ENCODE assay signal across 15 cellular contexts in genomic region chr18:7766383-7766782, GRCh38.
DNase-seq lines count a peak whose midpoint lies in the region; ATAC-seq and TF ChIP-seq lines count a peak whose summit lies in the region.
"Had no signal": no experiment of that assay in that cellular context is flagged by ENCODE, and none has a peak within 500 bp of the region (broad histone marks: within the 10 kb centered on the region; RNA-seq: fewer than 3 reads in every experiment).

No MANE protein-coding gene starts in this region.

- WGBS in psoas muscle, 3 donors = 86 to 91% (median 87%) methylated on average over 5 of the region's 5 CpGs

- intact Hi-C loops in psoas muscle (cut with DNase I) = no loop called here

- no peak overlapping the region for H3K4me3 Mint-ChIP-seq in glutamatergic neuron (ENCODE audit: unreplicated experiment)
- H3K4me3 Mint-ChIP-seq: B cell; CD4-positive, alpha-beta memory T cell; IgD-negative memory B cell had no signal

- H3K27me3 Mint-ChIP-seq in glutamatergic neuron (ENCODE audit: unreplicated experiment) = no peaks in the 10 kb centered on the region
- H3K27me3 Mint-ChIP-seq: B cell, IgD-negative memory B cell had no signal

- H3K27ac Mint-ChIP-seq in glutamatergic neuron (ENCODE audit: unreplicated experiment) = no peak overlapping the region
- H3K27ac Mint-ChIP-seq: B cell; CD4-positive, alpha-beta memory T cell; IgD-negative memory B cell had no signal

- no peak for TF ChIP-seq CTCF in BE2C (IDR thresholded peaks at IDR 0.05; ENCODE audit: low read depth, low read length)
- no peak for TF ChIP-seq CTCF in glutamatergic neuron (IDR thresholded peaks at IDR 0.05; ENCODE audit: partially characterized antibody, unreplicated experiment)
- no peak for TF ChIP-seq CTCF in psoas muscle (IDR thresholded peaks at IDR 0.05)

- H3K27me3 ChIP-seq in BE2C (no peaks in the 10 kb centered on the region), psoas muscle (ENCODE audit: insufficient read depth in 3 of 3, low read length in 2 of 3) (no peaks in the 10 kb centered on the region)

- peak in 3 of 4 donors; percentile 24 to 29 (median 27) for ATAC-seq in psoas muscle
- no peak for ATAC-seq in GM19452 (IDR thresholded peaks at IDR 0.05; ENCODE audit: unreplicated experiment)
- no peak for ATAC-seq in HG03378 (IDR thresholded peaks at IDR 0.05; ENCODE audit: unreplicated experiment)

- H3K4me1 Mint-ChIP-seq in glutamatergic neuron (ENCODE audit: low read depth, unreplicated experiment) = peaks cover 8% of the 10 kb centered on the region
- H3K4me1 Mint-ChIP-seq: B cell; CD4-positive, alpha-beta memory T cell; IgD-negative memory B cell had no signal

- H3K4me3 ChIP-seq in BE2C (ENCODE audit: low read depth, low read length) (peak overlapping the region; percentile 19), psoas muscle (no peak overlapping the region)
- H3K4me3 ChIP-seq: HAP-1 had no signal

- H3K36me3 ChIP-seq in BE2C (no peaks in the 10 kb centered on the region), psoas muscle (ENCODE audit: insufficient read depth in 1 of 2, low read depth in 1 of 2) (no peaks in the 10 kb centered on the region)
- H3K36me3 ChIP-seq: HAP-1 had no signal

- H3K27ac ChIP-seq in psoas muscle = no peak overlapping the region
- H3K27ac ChIP-seq: RWPE1 had no signal

- no peaks in the 10 kb centered on the region for H3K36me3 Mint-ChIP-seq in glutamatergic neuron (ENCODE audit: unreplicated experiment)
- H3K36me3 Mint-ChIP-seq: CD4-positive, alpha-beta memory T cell; IgD-negative memory B cell had no signal

- DNase-seq in BE2C = peak; percentile 48
- peak; percentile 56 for DNase-seq in ELF-1 (ENCODE audit: low read depth, low spot score)
- peak; percentile 22 for DNase-seq in glutamatergic neuron
- no peak for DNase-seq in psoas muscle
- no peak for DNase-seq in GOT3 (lab: John Stamatoyannopoulos, UW)
- DNase-seq: CD4-positive, alpha-beta memory T cell; DND-41; NCI-H1436; NCI-H2081 treated with DMSO at 0.1 percent for 48 hours had no signal

- no peaks in the 10 kb centered on the region for H3K9me3 Mint-ChIP-seq in glutamatergic neuron (ENCODE audit: unreplicated experiment)

- H3K4me1 ChIP-seq in BE2C = no peaks in the 10 kb centered on the region
- H3K4me1 ChIP-seq in psoas muscle = peaks cover 49% of the 10 kb centered on the region
- H3K4me1 ChIP-seq: HAP-1 had no signal

- H3K9me3 ChIP-seq in BE2C (no peaks in the 10 kb centered on the region), psoas muscle (no peaks in the 10 kb centered on the region)
- H3K9me3 ChIP-seq: HAP-1 had no signal

Comparison
In these comparisons a context has a peak if more than half of its experiments do, and no peak if none do; other contexts are left out.
1. DNase-seq: peak in BE2C (single experiment), ELF-1 (single experiment) and glutamatergic neuron (single experiment); none in psoas muscle (0 of 2) and GOT3 (single experiment).
2. ATAC-seq: peak in psoas muscle (3 of 4); none in GM19452 (single experiment) and HG03378 (single experiment).